9 cellular contexts compared by ENCODE assay signal in genomic region chr1:205321959-205322283, GRCh38. TPM values are rescaled to one million over a fixed set of nuclear protein-coding genes. Genes with fewer than 3 reads are reported as not detected.
DNase-seq lines count a peak whose midpoint lies in the region; ATAC-seq and TF ChIP-seq lines count a peak whose summit lies in the region.
"Had no signal": no experiment of that assay in that cellular context is flagged by ENCODE, and none has a peak within 500 bp of the region (broad histone marks: within the 10 kb centered on the region; RNA-seq: fewer than 3 reads in every experiment).

No MANE protein-coding gene starts in this region.

- TF ChIP-seq CTCF in tibial artery (IDR thresholded peaks at IDR 0.05): no peak
- no peak for TF ChIP-seq CTCF in chondrocyte (IDR thresholded peaks at IDR 0.05)

- H3K9me3 ChIP-seq in tibial artery: no peaks in the 10 kb centered on the region

- H3K4ac ChIP-seq in mesendoderm (ENCODE audit: low read depth, low read length): no peak overlapping the region

- no peak overlapping the region for H2BK5ac ChIP-seq in mesendoderm (ENCODE audit: low read length)

- DNase-seq in activated naive CD4-positive, alpha-beta T cell (lab: John Stamatoyannopoulos, UW): no peak
- DNase-seq in activated T-helper 2 cell treated with anti-CD3 and anti-CD28 coated beads, Interferon-gamma antibody, Interleukin-2, Interleukin-4, amounts not matched to agents 10 μg/mL and 5 μg/mL and 100 μg/mL, durations not matched to agents 14 hours and 24 hours and 36 hours (ENCODE audit: low spot score): no peak
- DNase-seq in mesendoderm (no peak), tibial artery (no peak), chondrocyte (ENCODE audit: low spot score) (no peak)

- H3K36me3 ChIP-seq in mesendoderm (ENCODE audit: control insufficient read depth, insufficient read depth, low read length): no peaks in the 10 kb centered on the region
- no peaks in the 10 kb centered on the region for H3K36me3 ChIP-seq in tibial artery

- no peak overlapping the region for H4K5ac ChIP-seq in mesendoderm (ENCODE audit: low read length)

- H3K56ac ChIP-seq in mesendoderm (ENCODE audit: low read length): peak overlapping the region; percentile 63

- H3K4me1 ChIP-seq in mesendoderm (ENCODE audit: control insufficient read depth, low read depth, low read length) (peaks cover 20% of the 10 kb centered on the region), tibial artery (peaks cover 0 to 42% (median 21%) of the 10 kb centered on the region in 4 donors)

- H3K27ac ChIP-seq in mesendoderm (ENCODE audit: low read depth, low read length) (no peak overlapping the region), tibial artery (peak overlapping the region in 1 of 2 donors; percentile 29)

- ATAC-seq in GM19463 (IDR thresholded peaks at IDR 0.05; ENCODE audit: unreplicated experiment) (no peak), GM18867 (IDR thresholded peaks at IDR 0.05; ENCODE audit: unreplicated experiment) (no peak)

- H3K4me3 ChIP-seq in mesendoderm (ENCODE audit: low read length) (no peak overlapping the region), tibial artery (peak overlapping the region; percentile 58 to 68)

- intact Hi-C loops in activated T-helper 2 cell treated with anti-CD3 and anti-CD28 coated beads, Interferon-gamma antibody, Interleukin-2, Interleukin-4, amounts not matched to agents 10 μg/mL and 5 μg/mL and 100 μg/mL, durations not matched to agents 14 hours and 24 hours and 36 hours (cut with micrococcal nuclease): loop anchor here (1.0 to 2.0 kb wide), 3 partner anchors 13 to 37 kb away; no protein-coding TSS in a partner anchor
- intact Hi-C loops in tibial artery (cut with DNase I; ENCODE audit: low total_unique reads): no loop called here

- peaks cover 70% of the 10 kb centered on the region for H3K4me1 Mint-ChIP-seq in activated naive CD4-positive, alpha-beta T cell treated with anti-CD3 and anti-CD28 coated beads, Interleukin-2, amount 50 U/mL, for 24 hours
- H3K4me1 Mint-ChIP-seq in activated T-helper 2 cell treated with anti-CD3 and anti-CD28 coated beads, Interferon-gamma antibody, Interleukin-2, Interleukin-4, amounts not matched to agents 10 μg/mL and 5 μg/mL and 100 μg/mL, durations not matched to agents 14 hours and 24 hours and 36 hours (ENCODE audit: low read depth): peaks cover 41% of the 10 kb centered on the region
- H3K4me1 Mint-ChIP-seq in chondrocyte (ENCODE audit: low read depth): peaks cover 56% of the 10 kb centered on the region

- no peak overlapping the region for H3K23ac ChIP-seq in mesendoderm (ENCODE audit: low read length)

- H2BK120ac ChIP-seq in mesendoderm (ENCODE audit: low read depth, low read length): no peak overlapping the region

- H3K79me1 ChIP-seq in mesendoderm (ENCODE audit: low read length): peaks cover 6% of the 10 kb centered on the region

- H2BK15ac ChIP-seq in mesendoderm (replicated peaks; ENCODE audit: low read depth): no peak overlapping the region

- H3K4me3 Mint-ChIP-seq in activated naive CD4-positive, alpha-beta T cell treated with anti-CD3 and anti-CD28 coated beads, Interleukin-2, amount 50 U/mL, for 24 hours: peak overlapping the region; percentile 95
- peak overlapping the region; percentile 88 for H3K4me3 Mint-ChIP-seq in activated T-helper 2 cell treated with anti-CD3 and anti-CD28 coated beads, Interferon-gamma antibody, Interleukin-2, Interleukin-4, amounts not matched to agents 10 μg/mL and 5 μg/mL and 100 μg/mL, durations not matched to agents 14 hours and 24 hours and 36 hours (ENCODE audit: low read depth)
- no peak overlapping the region for H3K4me3 Mint-ChIP-seq in chondrocyte (ENCODE audit: unreplicated experiment)

- WGBS in mesendoderm (ENCODE audit: extremely low coverage, insufficient coverage, low lambda C conversion rate): no CpG with 5 or more reads among the region's 5 CpGs

- H3K27me3 ChIP-seq in mesendoderm (ENCODE audit: insufficient read depth, low read length, poor library complexity): no peaks in the 10 kb centered on the region
- peaks cover 0 to 7% of the 10 kb centered on the region in 2 donors for H3K27me3 ChIP-seq in tibial artery

- H3K18ac ChIP-seq in mesendoderm (ENCODE audit: low read length): no peak overlapping the region

- H3K36me3 Mint-ChIP-seq in activated naive CD4-positive, alpha-beta T cell treated with anti-CD3 and anti-CD28 coated beads, Interleukin-2, amount 50 U/mL, for 24 hours: no peaks in the 10 kb centered on the region
- peaks cover 2% of the 10 kb centered on the region for H3K36me3 Mint-ChIP-seq in activated T-helper 2 cell treated with anti-CD3 and anti-CD28 coated beads, Interferon-gamma antibody, Interleukin-2, Interleukin-4, amounts not matched to agents 10 μg/mL and 5 μg/mL and 100 μg/mL, durations not matched to agents 14 hours and 24 hours and 36 hours (ENCODE audit: low read depth)
- H3K36me3 Mint-ChIP-seq in chondrocyte (ENCODE audit: low read depth): peaks cover 2% of the 10 kb centered on the region

- H2AK5ac ChIP-seq in mesendoderm (ENCODE audit: low read length): no peak overlapping the region

- peak overlapping the region; percentile 30 for H3K9ac ChIP-seq in mesendoderm (ENCODE audit: low read length)

- H3K79me2 ChIP-seq in mesendoderm (ENCODE audit: control insufficient read depth, insufficient read depth, low read length): peaks cover 44% of the 10 kb centered on the region

- no peak overlapping the region for H3K27ac Mint-ChIP-seq in activated naive CD4-positive, alpha-beta T cell treated with anti-CD3 and anti-CD28 coated beads, Interleukin-2, amount 50 U/mL, for 24 hours
- H3K27ac Mint-ChIP-seq in activated T-helper 2 cell treated with anti-CD3 and anti-CD28 coated beads, Interferon-gamma antibody, Interleukin-2, Interleukin-4, amounts not matched to agents 10 μg/mL and 5 μg/mL and 100 μg/mL, durations not matched to agents 14 hours and 24 hours and 36 hours: no peak overlapping the region
- no peak overlapping the region for H3K27ac Mint-ChIP-seq in chondrocyte (ENCODE audit: unreplicated experiment)

- H3K9me3 Mint-ChIP-seq in activated naive CD4-positive, alpha-beta T cell treated with anti-CD3 and anti-CD28 coated beads, Interleukin-2, amount 50 U/mL, for 24 hours: no peaks in the 10 kb centered on the region
- no peaks in the 10 kb centered on the region for H3K9me3 Mint-ChIP-seq in activated T-helper 2 cell treated with anti-CD3 and anti-CD28 coated beads, Interferon-gamma antibody, Interleukin-2, Interleukin-4, amounts not matched to agents 10 μg/mL and 5 μg/mL and 100 μg/mL, durations not matched to agents 14 hours and 24 hours and 36 hours
- H3K9me3 Mint-ChIP-seq in chondrocyte (ENCODE audit: low read depth): no peaks in the 10 kb centered on the region

- no peak overlapping the region for H3K4me2 ChIP-seq in mesendoderm (ENCODE audit: low read length)

- H3K27me3 Mint-ChIP-seq in activated naive CD4-positive, alpha-beta T cell treated with anti-CD3 and anti-CD28 coated beads, Interleukin-2, amount 50 U/mL, for 24 hours: no peaks in the 10 kb centered on the region
- peaks cover 51% of the 10 kb centered on the region for H3K27me3 Mint-ChIP-seq in activated T-helper 2 cell treated with anti-CD3 and anti-CD28 coated beads, Interferon-gamma antibody, Interleukin-2, Interleukin-4, amounts not matched to agents 10 μg/mL and 5 μg/mL and 100 μg/mL, durations not matched to agents 14 hours and 24 hours and 36 hours (ENCODE audit: low read depth)
- H3K27me3 Mint-ChIP-seq in chondrocyte (ENCODE audit: low read depth): peaks cover 4% of the 10 kb centered on the region

- H4K8ac ChIP-seq in mesendoderm (ENCODE audit: low read depth, low read length): no peak overlapping the region

RNA-seq across cellular contexts. Expression of gene NUAK2, which starts 0.4 kb away (rescaled TPM):
- total RNA-seq in activated T-helper 2 cell treated with anti-CD3 and anti-CD28 coated beads, Interferon-gamma antibody, Interleukin-2, Interleukin-4, amounts not matched to agents 10 μg/mL and 5 μg/mL and 100 μg/mL, durations not matched to agents 14 hours and 24 hours and 36 hours: 0.41 and 0.44 TPM in 2 replicates
- 11.0 TPM for polyA plus RNA-seq in mesendoderm (2013, experiment 1 of 2)
- polyA plus RNA-seq in mesendoderm (2013, experiment 2 of 2): 11.3 TPM
- total RNA-seq in chondrocyte: 1.7 to 3.3 TPM (median 3.3 TPM) in 3 replicates

RNA-seq across cellular contexts. Expression of gene KLHDC8A, which starts 34.8 kb away (rescaled TPM):
- not detected in 2 replicates for total RNA-seq in activated T-helper 2 cell treated with anti-CD3 and anti-CD28 coated beads, Interferon-gamma antibody, Interleukin-2, Interleukin-4, amounts not matched to agents 10 μg/mL and 5 μg/mL and 100 μg/mL, durations not matched to agents 14 hours and 24 hours and 36 hours
- 0.62 TPM for polyA plus RNA-seq in mesendoderm (2013, experiment 1 of 2)
- 0.56 TPM for polyA plus RNA-seq in mesendoderm (2013, experiment 2 of 2)
- total RNA-seq in chondrocyte: 0.12 TPM in 1 of 3 replicates, not detected in the others
- total RNA-seq: RPMI7951 had no signal
